ENCODE assay signal across 22 cellular contexts in genomic region chr7:151821806-151822540, GRCh38. TPM values are rescaled to one million over a fixed set of nuclear protein-coding genes. Genes with fewer than 3 reads are reported as not detected.
DNase-seq lines count a peak whose midpoint lies in the region; ATAC-seq and TF ChIP-seq lines count a peak whose summit lies in the region.
"Had no signal": no experiment of that assay in that cellular context is flagged by ENCODE, and none has a peak within 500 bp of the region (broad histone marks: within the 10 kb centered on the region; RNA-seq: fewer than 3 reads in every experiment).

No MANE protein-coding gene starts in this region.

- H3K9me3 Mint-ChIP-seq in chondrocyte (ENCODE audit: low read depth) (no peaks in the 10 kb centered on the region), glutamatergic neuron (ENCODE audit: unreplicated experiment) (peaks cover 5% of the 10 kb centered on the region)
- H3K9me3 Mint-ChIP-seq: CD8-positive, alpha-beta memory T cell; HFFc6; IgD-negative memory B cell had no signal

- TF ChIP-seq RAD21 in liver (IDR thresholded peaks at IDR 0.05): no peak

- H3K4me1 ChIP-seq in RWPE2 (ENCODE audit: insufficient read depth, poor library complexity, severe bottlenecking) (no peaks in the 10 kb centered on the region), liver (ENCODE audit: control insufficient read depth in 4 of 4, insufficient read depth in 4 of 4, low read length in 3 of 4) (peaks cover 26 to 71% (median 54%) of the 10 kb centered on the region in 4 donors), SJCRH30 (peaks cover 39% of the 10 kb centered on the region)
- H3K4me1 ChIP-seq: SJSA1 had no signal

- no peaks in the 10 kb centered on the region for H3K36me3 Mint-ChIP-seq in chondrocyte (ENCODE audit: low read depth)
- H3K36me3 Mint-ChIP-seq in glutamatergic neuron (ENCODE audit: unreplicated experiment): no peaks in the 10 kb centered on the region
- H3K36me3 Mint-ChIP-seq: IgD-negative memory B cell had no signal

- TF ChIP-seq CTCF in RWPE2 (IDR thresholded peaks at IDR 0.05; ENCODE audit: poor library complexity, severe bottlenecking) (no peak), chondrocyte (IDR thresholded peaks at IDR 0.05) (no peak), liver (IDR thresholded peaks at IDR 0.05; ENCODE audit: low read depth, low read length, missing input control) (no peak), glutamatergic neuron (IDR thresholded peaks at IDR 0.05; ENCODE audit: partially characterized antibody, unreplicated experiment) (no peak)

- WGBS in liver: 82% methylated on average over 20 of the region's 20 CpGs

- H3K27ac Mint-ChIP-seq in chondrocyte (ENCODE audit: unreplicated experiment) (no peak overlapping the region), glutamatergic neuron (ENCODE audit: unreplicated experiment) (no peak overlapping the region)
- H3K27ac Mint-ChIP-seq: HFFc6, IgD-negative memory B cell had no signal

- peak overlapping the region in 1 of 2 donors; percentile 61 for H3K9ac ChIP-seq in liver (ENCODE audit: low read depth in 1 of 2, low read length in 2 of 2)

- H3K9me3 ChIP-seq in RWPE2 (ENCODE audit: severe bottlenecking) (no peaks in the 10 kb centered on the region), liver (ENCODE audit: control insufficient read depth in 4 of 4, low read length in 3 of 4) (no peaks in the 10 kb centered on the region), SJCRH30 (replicated peaks) (no peaks in the 10 kb centered on the region)
- H3K9me3 ChIP-seq: MG63, SJSA1 had no signal

- H3K27ac ChIP-seq in RWPE2 (ENCODE audit: poor library complexity, severe bottlenecking): no peak overlapping the region
- peak overlapping the region; percentile 93 to 97 for H3K27ac ChIP-seq in liver (ENCODE audit: low read depth in 1 of 2, low read length in 2 of 2)
- H3K27ac ChIP-seq in SJCRH30: no peak overlapping the region
- H3K27ac ChIP-seq: SJSA1 had no signal

- no peak overlapping the region for H3K4me3 Mint-ChIP-seq in chondrocyte (ENCODE audit: unreplicated experiment)
- H3K4me3 Mint-ChIP-seq in glutamatergic neuron (ENCODE audit: unreplicated experiment): no peak overlapping the region
- H3K4me3 Mint-ChIP-seq: CD8-positive, alpha-beta memory T cell; HFFc6 had no signal

- ATAC-seq in RWPE2 (ENCODE audit: low read depth): no peak
- peak; percentile 18 for ATAC-seq in sciatic nerve
- no peak for ATAC-seq in HG03565 (IDR thresholded peaks at IDR 0.05; ENCODE audit: unreplicated experiment)
- ATAC-seq in GM19397 (IDR thresholded peaks at IDR 0.05; ENCODE audit: unreplicated experiment): no peak

- H3K4me1 Mint-ChIP-seq in chondrocyte (ENCODE audit: low read depth) (peaks cover 5% of the 10 kb centered on the region), glutamatergic neuron (ENCODE audit: low read depth, unreplicated experiment) (peaks cover 13% of the 10 kb centered on the region)

- no peaks in the 10 kb centered on the region for H3K36me3 ChIP-seq in RWPE2 (ENCODE audit: low read depth)
- no peaks in the 10 kb centered on the region for H3K36me3 ChIP-seq in liver (ENCODE audit: control insufficient read depth in 4 of 4, insufficient read depth in 3 of 4, low read depth in 1 of 4, low read length in 3 of 4)
- H3K36me3 ChIP-seq in SJCRH30: no peaks in the 10 kb centered on the region
- H3K36me3 ChIP-seq: MG63, SJSA1 had no signal

- intact Hi-C loops in sciatic nerve (cut with DNase I): no loop called here

- DNase-seq in RWPE2 (ENCODE audit: low spot score) (peak; percentile 48), chondrocyte (ENCODE audit: low spot score) (peak; percentile 65), sciatic nerve (ENCODE audit: low spot score) (no peak), SJCRH30 (no peak), glutamatergic neuron (no peak)
- DNase-seq: ACHN; CD8-positive, alpha-beta memory T cell; H7; HFFc6; Karpas-422; MG63; NCI-H1048; NCI-H1436; NCI-H1930; NCI-H226; NCI-H524 treated with DMSO at 0.1 percent for 48 hours; RPMI8226 had no signal

- H3K27me3 ChIP-seq in RWPE2 (ENCODE audit: insufficient read depth, poor library complexity, severe bottlenecking): no peaks in the 10 kb centered on the region
- no peaks in the 10 kb centered on the region for H3K27me3 ChIP-seq in liver (ENCODE audit: control insufficient read depth in 4 of 4, insufficient read depth in 4 of 4, low read length in 3 of 4)
- H3K27me3 ChIP-seq in SJCRH30: no peaks in the 10 kb centered on the region
- H3K27me3 ChIP-seq: MG63 had no signal

- H3K4me3 ChIP-seq in RWPE2 (ENCODE audit: severe bottlenecking) (no peak overlapping the region), liver (ENCODE audit: low read depth in 1 of 3, low read length in 3 of 3) (no peak overlapping the region), SJCRH30 (no peak overlapping the region)
- H3K4me3 ChIP-seq: MG63, SJSA1 had no signal

- peaks cover 26% of the 10 kb centered on the region for H3K27me3 Mint-ChIP-seq in chondrocyte (ENCODE audit: low read depth)
- peaks cover 3% of the 10 kb centered on the region for H3K27me3 Mint-ChIP-seq in glutamatergic neuron (ENCODE audit: unreplicated experiment)
- H3K27me3 Mint-ChIP-seq: CD8-positive, alpha-beta memory T cell; IgD-negative memory B cell had no signal

TF ChIP-seq in liver, 16 proteins besides CTCF, POLR2A, EP300 and RAD21:
- no peak for TF ChIP-seq FOXA2 (IDR thresholded peaks at IDR 0.05)
- TF ChIP-seq EGR1 (IDR thresholded peaks at IDR 0.05; ENCODE audit: low read depth in 2 of 2): no peak
- TF ChIP-seq ATF3 (IDR thresholded peaks at IDR 0.05): no peak
- no peak for TF ChIP-seq REST (IDR thresholded peaks at IDR 0.05)
- TF ChIP-seq RXRA (IDR thresholded peaks at IDR 0.05): no peak
- TF ChIP-seq HNF4G (IDR thresholded peaks at IDR 0.05): no peak
- TF ChIP-seq HNF4A (conservative IDR thresholded peaks at IDR 0.05): no peak
- no peak for TF ChIP-seq SP1 (IDR thresholded peaks at IDR 0.05)
- no peak for TF ChIP-seq MAX (IDR thresholded peaks at IDR 0.05)
- TF ChIP-seq FOXA1 (IDR thresholded peaks at IDR 0.05): no peak
- TF ChIP-seq YY1 (IDR thresholded peaks at IDR 0.05): no peak
- no peak for TF ChIP-seq ZBTB33 (IDR thresholded peaks at IDR 0.05)
- no peak for TF ChIP-seq NR2F2 (IDR thresholded peaks at IDR 0.05)
- TF ChIP-seq TAF1 (conservative IDR thresholded peaks at IDR 0.05): no peak
- no peak for TF ChIP-seq GABPA (IDR thresholded peaks at IDR 0.05 in 1 of 2, conservative IDR thresholded peaks at IDR 0.05 in 1 of 2)
- TF ChIP-seq JUND (IDR thresholded peaks at IDR 0.05): no peak

RNA-seq across cellular contexts. Expression of gene PRKAG2, which starts 54.9 kb away (rescaled TPM):
- total RNA-seq in chondrocyte (16.1 to 35.4 TPM (median 33.6 TPM) in 3 replicates), liver (10 to 100 TPM in 1 of 2 donors, 1 to 10 TPM in 1; 3.6 to 25.1 TPM), sciatic nerve (31.5 TPM), glutamatergic neuron (ENCODE audit: unreplicated experiment) (24.7 TPM)
- polyA plus RNA-seq in liver: 10 to 100 TPM; 11.5 to 22.2 TPM
- total RNA-seq in SJCRH30 (2014; rRNA removed; shearing (Covaris generic)): 9.5 and 10.9 TPM in 2 replicates

Comparison
In these comparisons a context has a peak if more than half of its experiments do, and no peak if none do; other contexts are left out.
1. DNase-seq: peak in RWPE2 (single experiment) and chondrocyte (single experiment); none in sciatic nerve (single experiment), SJCRH30 (0 of 2) and glutamatergic neuron (single experiment).
2. H3K27ac ChIP-seq: peak in liver (2 of 2); none in RWPE2 (single experiment) and SJCRH30 (single experiment).